8 cellular contexts compared by ENCODE assay signal in the genomic region with DNA sequence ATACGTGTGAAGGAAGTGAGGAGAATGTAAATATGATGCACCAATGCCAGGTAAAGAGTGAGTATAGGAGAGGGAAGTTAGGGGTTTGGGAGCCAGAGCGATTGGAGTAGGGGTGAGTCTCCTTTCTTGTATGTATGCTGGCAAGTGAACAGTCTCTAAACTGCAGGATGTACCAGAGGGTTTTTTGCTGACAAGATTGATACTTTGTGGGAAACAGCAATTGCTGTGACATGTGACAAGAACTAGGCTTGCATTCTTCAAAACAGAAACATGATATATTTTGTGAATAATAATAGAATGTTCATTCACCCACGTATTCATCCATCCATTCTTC. TPM values are rescaled to one million over a fixed set of nuclear protein-coding genes. Genes with fewer than 3 reads are reported as not detected.
DNase-seq lines count a peak whose midpoint lies in the region; ATAC-seq and TF ChIP-seq lines count a peak whose summit lies in the region.

No MANE protein-coding gene starts in this region.

- peaks cover 15% of the 10 kb centered on the region for H3K4me1 Mint-ChIP-seq in central memory CD8-positive, alpha-beta T cell
- H3K4me1 Mint-ChIP-seq in memory B cell = peaks cover 14% of the 10 kb centered on the region

- H3K9ac ChIP-seq in MM.1S (ENCODE audit: low read length) = peak overlapping the region; percentile 80

- H3K9me2 ChIP-seq in MM.1S (replicated peaks; ENCODE audit: insufficient read depth, low read length) = no peaks in the 10 kb centered on the region

- intact Hi-C loops in upper lobe of right lung (cut with DNase I) = no loop called here

- ATAC-seq in GM21737 (IDR thresholded peaks at IDR 0.05; ENCODE audit: unreplicated experiment) = peak; percentile 31
- peak; percentile 66 for ATAC-seq in central memory CD8-positive, alpha-beta T cell (replicated peaks; ENCODE audit: extremely low read depth, poor library complexity, severe bottlenecking)
- ATAC-seq in memory B cell (ENCODE audit: low read depth) = no peak
- ATAC-seq in upper lobe of right lung = peak; percentile 28

- peaks cover 6% of the 10 kb centered on the region for H3K36me3 Mint-ChIP-seq in central memory CD8-positive, alpha-beta T cell (ENCODE audit: insufficient read depth)
- peaks cover 3% of the 10 kb centered on the region for H3K36me3 Mint-ChIP-seq in memory B cell

- no peaks in the 10 kb centered on the region for H3K9me3 Mint-ChIP-seq in central memory CD8-positive, alpha-beta T cell
- H3K9me3 Mint-ChIP-seq in memory B cell = no peaks in the 10 kb centered on the region

- H3K4me1 ChIP-seq in MM.1S (ENCODE audit: low read length) (no peaks in the 10 kb centered on the region), upper lobe of right lung (no peaks in the 10 kb centered on the region)

- peaks cover 38% of the 10 kb centered on the region for H3K79me2 ChIP-seq in MM.1S (ENCODE audit: low read length)

- H3K27ac ChIP-seq in MM.1S (ENCODE audit: low read length) (peak overlapping the region; percentile 82), upper lobe of right lung (peak overlapping the region; percentile 74)

- H3K27me3 ChIP-seq in MM.1S (replicated peaks; ENCODE audit: insufficient read depth, low read length) (no peaks in the 10 kb centered on the region), upper lobe of right lung (no peaks in the 10 kb centered on the region)

- H3K4me2 ChIP-seq in MM.1S (ENCODE audit: low read depth, low read length) = peak overlapping the region; percentile 51

- TF ChIP-seq CTCF in GM12864 (IDR thresholded peaks at IDR 0.05; ENCODE audit: low read depth, low read length, missing control alignments) (no peak), MM.1S (IDR thresholded peaks at IDR 0.05; ENCODE audit: low read length) (no peak), upper lobe of right lung (IDR thresholded peaks at IDR 0.05) (no peak)

- H3K36me3 ChIP-seq in MM.1S (replicated peaks; ENCODE audit: insufficient read depth, low read length) (no peaks in the 10 kb centered on the region), upper lobe of right lung (no peaks in the 10 kb centered on the region)

- H2AFZ ChIP-seq in MM.1S (ENCODE audit: low read length) = peak overlapping the region; percentile 80

- H4K20me1 ChIP-seq in MM.1S (ENCODE audit: insufficient read depth, low read length) = no peaks in the 10 kb centered on the region

- no peak for DNase-seq in GM12864 (ENCODE audit: low read depth)
- peak; percentile 63 for DNase-seq in MM.1S
- no peak for DNase-seq in central memory CD8-positive, alpha-beta T cell (ENCODE audit: low spot score in 2 of 2)
- DNase-seq in memory B cell (ENCODE audit: low spot score in 2 of 2) = peak in 1 of 2 donors; percentile 11
- no peak for DNase-seq in upper lobe of right lung
- no peak for DNase-seq in stimulated activated CD4-positive, alpha-beta T cell treated with anti-CD3 and anti-CD28 coated beads, Interleukin-2, amount 100 ng/mL, for 48 hours
- no peak for DNase-seq in COLO829 (ENCODE audit: low spot score)

- peak overlapping the region; percentile 89 for H3K4me3 Mint-ChIP-seq in central memory CD8-positive, alpha-beta T cell
- peak overlapping the region; percentile 92 for H3K4me3 Mint-ChIP-seq in memory B cell

- H3K27me3 Mint-ChIP-seq in central memory CD8-positive, alpha-beta T cell = no peaks in the 10 kb centered on the region
- no peaks in the 10 kb centered on the region for H3K27me3 Mint-ChIP-seq in memory B cell

- H3K4me3 ChIP-seq in GM12864 (ENCODE audit: low read depth, low read length) = peak overlapping the region; percentile 65
- H3K4me3 ChIP-seq in MM.1S (ENCODE audit: low read length) = peak overlapping the region; percentile 76
- H3K4me3 ChIP-seq in upper lobe of right lung = peak overlapping the region; percentile 63

- H3K9me3 ChIP-seq in MM.1S (replicated peaks; ENCODE audit: insufficient read depth, low read length) (no peaks in the 10 kb centered on the region), upper lobe of right lung (no peaks in the 10 kb centered on the region)

- H3F3A ChIP-seq in MM.1S (ENCODE audit: insufficient read depth, low read length) = peaks cover 8% of the 10 kb centered on the region; the same call in 1 of the 2 replicates

- peak overlapping the region; percentile 96 for H3K27ac Mint-ChIP-seq in central memory CD8-positive, alpha-beta T cell (ENCODE audit: low read depth)
- H3K27ac Mint-ChIP-seq in memory B cell = peak overlapping the region; percentile 98

RNA-seq across cellular contexts. Expression of a gene that starts 0.7 kb away (rescaled TPM):
- 8.7 TPM for total RNA-seq in upper lobe of right lung
